In genomic region chr9:123487944-123488343, GRCh38 we compare ENCODE assay signal across 19 cellular contexts.
DNase-seq lines count a peak whose midpoint lies in the region; ATAC-seq and TF ChIP-seq lines count a peak whose summit lies in the region.
"Had no signal": no experiment of that assay in that cellular context is flagged by ENCODE, and none has a peak within 500 bp of the region (broad histone marks: within the 10 kb centered on the region; RNA-seq: fewer than 3 reads in every experiment).

No MANE protein-coding gene starts in this region.

- intact Hi-C loops in upper lobe of right lung (cut with DNase I): no loop called here

- peaks cover 36% of the 10 kb centered on the region for H4K20me1 ChIP-seq in neural progenitor cell (ENCODE audit: low read depth)

- H3K4me2 ChIP-seq in neural progenitor cell: peak overlapping the region; percentile 69

- H3K36me3 Mint-ChIP-seq in brain: no peaks in the 10 kb centered on the region
- H3K36me3 Mint-ChIP-seq in neural progenitor cell: no peaks in the 10 kb centered on the region
- H3K36me3 Mint-ChIP-seq in activated CD4-positive, alpha-beta memory T cell treated with anti-CD3 and anti-CD28 coated beads, Interleukin-2, amount 10 ng/mL, durations not matched to agents 7 days and 5 days (ENCODE audit: low read depth): no peaks in the 10 kb centered on the region

- peaks cover 33% of the 10 kb centered on the region for H3K4me1 ChIP-seq in neural progenitor cell
- H3K4me1 ChIP-seq in upper lobe of right lung: no peaks in the 10 kb centered on the region

- CTCF ChIA-PET in activated CD4-positive, alpha-beta memory T cell treated with anti-CD3 and anti-CD28 coated beads, Interleukin-2, amount 10 ng/mL, durations not matched to agents 7 days and 5 days (lab: Charles Lee): no interaction called here

- peaks cover 8% of the 10 kb centered on the region for H3K27me3 ChIP-seq in neural progenitor cell
- no peaks in the 10 kb centered on the region for H3K27me3 ChIP-seq in upper lobe of right lung

- ATAC-seq in upper lobe of right lung: no peak
- ATAC-seq: K562, Right ventricle myocardium inferior had no signal

- peaks cover 26% of the 10 kb centered on the region for H3F3A ChIP-seq in neural progenitor cell (ENCODE audit: low read depth)

- H3K27me3 Mint-ChIP-seq in brain (no peaks in the 10 kb centered on the region), neural progenitor cell (ENCODE audit: insufficient read depth, low read depth) (peaks cover 13% of the 10 kb centered on the region)
- no peaks in the 10 kb centered on the region for H3K27me3 Mint-ChIP-seq in activated CD4-positive, alpha-beta memory T cell treated with anti-CD3 and anti-CD28 coated beads, Interleukin-2, amount 10 ng/mL, durations not matched to agents 7 days and 5 days
- H3K27me3 Mint-ChIP-seq: B cell had no signal

- H3K27ac ChIP-seq in neural progenitor cell (no peak overlapping the region), upper lobe of right lung (no peak overlapping the region)
- H3K27ac ChIP-seq: 22Rv1 had no signal

- DNase-seq in NCI-H146 (lab: John Stamatoyannopoulos, UW): peak; percentile 30
- no peak for DNase-seq in NCI-H146 treated with DMSO at 0.1 percent for 48 hours (lab: John Stamatoyannopoulos, UW; ENCODE audit: unreplicated experiment)
- peak; percentile 72 for DNase-seq in neural progenitor cell (ENCODE audit: low spot score)
- DNase-seq in upper lobe of right lung: peak; percentile 57
- no peak for DNase-seq in activated CD4-positive, alpha-beta memory T cell treated with anti-CD3 and anti-CD28 coated beads, Interleukin-2, amount 10 ng/mL, durations not matched to agents 7 days and 5 days
- no peak for DNase-seq in iPS-NIHi11 (ENCODE audit: low spot score)
- DNase-seq in AG08396 (ENCODE audit: low spot score): no peak
- DNase-seq: COR-L47, DMS 273 treated with DMSO at 0.1 percent for 48 hours, DND-41, HCEC 1CT, NCI-H1105, NCI-H187, NCI-H226 had no signal

- TF ChIP-seq CTCF in brain (conservative IDR thresholded peaks at IDR 0.05): no peak
- no peak for TF ChIP-seq CTCF in neural progenitor cell (IDR thresholded peaks at IDR 0.05)
- TF ChIP-seq CTCF in upper lobe of right lung (IDR thresholded peaks at IDR 0.05): no peak

- H3K4me1 Mint-ChIP-seq in brain (peaks cover 62% of the 10 kb centered on the region), neural progenitor cell (peaks cover 32% of the 10 kb centered on the region)
- H3K4me1 Mint-ChIP-seq in activated CD4-positive, alpha-beta memory T cell treated with anti-CD3 and anti-CD28 coated beads, Interleukin-2, amount 10 ng/mL, durations not matched to agents 7 days and 5 days: no peaks in the 10 kb centered on the region
- H3K4me1 Mint-ChIP-seq: B cell had no signal

- no peak overlapping the region for H2AFZ ChIP-seq in neural progenitor cell (replicated peaks)

- H3K9me3 ChIP-seq in neural progenitor cell (ENCODE audit: low read depth) (no peaks in the 10 kb centered on the region), upper lobe of right lung (no peaks in the 10 kb centered on the region)

- H3K4me3 ChIP-seq in neural progenitor cell: peak overlapping the region; percentile 11
- no peak overlapping the region for H3K4me3 ChIP-seq in upper lobe of right lung
- H3K4me3 ChIP-seq: K562 had no signal

- no peaks in the 10 kb centered on the region for H3K79me2 ChIP-seq in neural progenitor cell (ENCODE audit: low read depth)

- H3K9me3 Mint-ChIP-seq in brain: no peaks in the 10 kb centered on the region
- no peaks in the 10 kb centered on the region for H3K9me3 Mint-ChIP-seq in neural progenitor cell
- no peaks in the 10 kb centered on the region for H3K9me3 Mint-ChIP-seq in activated CD4-positive, alpha-beta memory T cell treated with anti-CD3 and anti-CD28 coated beads, Interleukin-2, amount 10 ng/mL, durations not matched to agents 7 days and 5 days

- H3K27ac Mint-ChIP-seq in brain: peak overlapping the region in 4 of 5 experiments; percentile 60 to 96 (median 78)
- peak overlapping the region; percentile 92 for H3K27ac Mint-ChIP-seq in neural progenitor cell
- no peak overlapping the region for H3K27ac Mint-ChIP-seq in activated CD4-positive, alpha-beta memory T cell treated with anti-CD3 and anti-CD28 coated beads, Interleukin-2, amount 10 ng/mL, durations not matched to agents 7 days and 5 days
- H3K27ac Mint-ChIP-seq: B cell had no signal

- H3K36me3 ChIP-seq in neural progenitor cell: no peaks in the 10 kb centered on the region
- no peaks in the 10 kb centered on the region for H3K36me3 ChIP-seq in upper lobe of right lung

- H3K4me3 Mint-ChIP-seq in brain: peak overlapping the region in 1 of 5 experiments; percentile 48
- H3K4me3 Mint-ChIP-seq in neural progenitor cell: no peak overlapping the region
- H3K4me3 Mint-ChIP-seq in activated CD4-positive, alpha-beta memory T cell treated with anti-CD3 and anti-CD28 coated beads, Interleukin-2, amount 10 ng/mL, durations not matched to agents 7 days and 5 days: no peak overlapping the region
- H3K4me3 Mint-ChIP-seq: B cell had no signal

- no peak overlapping the region for H3K9ac ChIP-seq in neural progenitor cell

- POLR2A ChIA-PET in activated CD4-positive, alpha-beta memory T cell treated with anti-CD3 and anti-CD28 coated beads, Interleukin-2, amount 10 ng/mL, durations not matched to agents 7 days and 5 days (lab: Charles Lee): no interaction called here

Comparison
In these comparisons a context has a peak if more than half of its experiments do, and no peak if none do; other contexts are left out.
1. DNase-seq: peak in NCI-H146 (single experiment), neural progenitor cell (single experiment) and upper lobe of right lung (single experiment); none in NCI-H146 treated with DMSO at 0.1 percent for 48 hours (single experiment), activated CD4-positive, alpha-beta memory T cell treated with anti-CD3 and anti-CD28 coated beads, Interleukin-2, amount 10 ng/mL, durations not matched to agents 7 days and 5 days (single experiment), iPS-NIHi11 (single experiment) and AG08396 (single experiment).